ENCODE assay signal across 8 cellular contexts in the genomic region with DNA sequence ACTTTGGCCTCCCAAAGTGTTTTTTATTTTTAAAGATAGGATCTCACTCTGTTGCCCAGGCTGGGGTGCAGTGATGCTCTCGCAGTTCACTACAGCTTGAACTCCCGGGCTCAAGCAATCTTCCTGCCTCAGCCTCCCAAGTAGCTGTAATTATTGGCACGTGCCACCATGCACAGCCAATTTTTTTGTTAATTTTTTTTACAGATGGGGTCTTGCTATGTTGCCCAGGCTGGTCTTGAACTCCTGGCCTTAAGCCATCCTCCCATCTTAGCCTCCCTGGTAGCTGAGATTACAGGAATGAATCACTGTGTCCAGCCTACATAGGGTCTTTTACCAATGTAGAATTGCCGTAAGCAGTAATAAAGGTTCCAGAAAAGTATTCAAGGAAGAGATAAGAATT.
"Had no signal": no experiment of that assay in that cellular context is flagged by ENCODE, and none has a peak within 500 bp of the region (broad histone marks: within the 10 kb centered on the region; RNA-seq: fewer than 3 reads in every experiment).

No MANE protein-coding gene starts in this region.

- H3K4me1 ChIP-seq: HAP-1 had no signal

- H3K4me3 Mint-ChIP-seq: GM23338 had no signal

- ATAC-seq: GM23338, HCT116 had no signal

- H3K4me3 ChIP-seq: GM23338, HAP-1 had no signal

- H3K9me3 Mint-ChIP-seq: GM23338 had no signal

- H3K9me3 ChIP-seq: HAP-1 had no signal

- H2AFZ ChIP-seq: GM23338 had no signal

- H3K4me2 ChIP-seq: GM23338, KMS-11 had no signal

- H3K9ac ChIP-seq: KMS-11 had no signal

- H3K27ac ChIP-seq: HL-60, KMS-11 had no signal

- H3K4me1 Mint-ChIP-seq: GM23338 had no signal

- DNase-seq: H7, IMR-90, KBM-7 had no signal

- H3K27ac Mint-ChIP-seq: GM23338 had no signal
